Comparison of ENCODE assay signal across 8 cellular contexts in the genomic region with DNA sequence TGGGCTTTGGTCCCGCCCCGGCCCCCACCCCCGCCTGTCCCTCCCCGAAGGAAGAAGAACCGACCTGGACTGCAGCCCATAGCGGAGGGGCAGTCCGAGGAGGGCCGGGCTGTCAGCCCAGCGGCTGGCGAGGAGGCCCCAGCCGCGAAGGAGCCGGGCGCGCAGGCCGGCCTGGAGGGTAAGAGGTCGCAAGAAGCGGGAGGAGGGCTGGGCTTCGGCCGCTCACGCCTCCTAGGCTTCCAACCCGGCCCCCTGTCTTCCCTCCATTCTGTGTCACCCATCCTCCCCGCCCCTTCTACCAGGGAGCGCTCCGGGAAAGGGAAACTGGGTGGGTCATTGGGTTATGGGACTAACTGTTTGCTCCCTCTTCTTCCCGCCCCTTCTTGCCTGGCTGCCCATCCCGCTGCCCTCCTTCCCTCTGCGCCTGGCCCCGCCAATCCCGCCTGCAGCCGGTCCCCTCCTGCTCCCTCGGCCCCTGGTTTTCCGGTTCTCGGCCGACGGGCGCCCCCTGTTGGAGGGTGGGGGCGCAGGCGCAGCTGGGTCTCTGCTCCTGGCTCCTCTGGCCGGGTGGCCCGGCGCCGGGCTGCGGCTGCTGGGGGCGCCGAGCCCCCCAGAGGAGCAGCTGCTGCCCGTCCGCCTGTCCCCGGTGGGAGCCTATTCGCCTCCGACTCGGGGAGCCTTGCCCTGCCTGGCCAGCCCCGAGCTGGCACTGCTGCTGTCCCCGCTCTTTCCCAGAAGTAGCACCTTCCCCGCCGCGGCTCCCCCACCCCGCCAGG. TPM values are rescaled to one million over a fixed set of nuclear protein-coding genes. Genes with fewer than 3 reads are reported as not detected.
DNase-seq lines count a peak whose midpoint lies in the region; ATAC-seq and TF ChIP-seq lines count a peak whose summit lies in the region.

No MANE protein-coding gene starts in this region.

- ATAC-seq in DND-41 (ENCODE audit: insufficient read depth, low read depth): peak; percentile 61
- peak; percentile 52 to 54 for ATAC-seq in activated naive CD4-positive, alpha-beta T cell treated with anti-CD3 and anti-CD28 coated beads, Interleukin-2, amount 50 U/mL, for 72 hours

- H2BK120ac ChIP-seq in H9 (ENCODE audit: low read depth, low read length, poor library complexity, severe bottlenecking): no peak overlapping the region

- peak overlapping the region; percentile 61 to 79 for H3K4me3 ChIP-seq in DND-41 (ENCODE audit: low read depth in 1 of 2, low read length in 2 of 2)

- H3K36me3 ChIP-seq in DND-41 (ENCODE audit: insufficient read depth, low read length): peaks cover 27% of the 10 kb centered on the region

- H2AFZ ChIP-seq in DND-41 (ENCODE audit: low read depth, low read length) (peak overlapping the region; percentile 93), H9 (ENCODE audit: low read length) (no peak overlapping the region)

- H3K27ac ChIP-seq in DND-41 (ENCODE audit: low read length) (peak overlapping the region; percentile 80), H9 (ENCODE audit: insufficient read length, low read depth, low read length) (no peak overlapping the region)

- no CpG with 5 or more reads among the region's 58 CpGs for WGBS in H9 (ENCODE audit: extremely low coverage, insufficient read length, low lambda C conversion rate)

- peaks cover 5 to 41% (median 35%) of the 10 kb centered on the region in 3 experiments; a peak in 6 of 7 replicates for H3K36me3 Mint-ChIP-seq in H9 (ENCODE audit: insufficient read depth in 1 of 3, low read depth in 3 of 3)
- H3K36me3 Mint-ChIP-seq in activated naive CD4-positive, alpha-beta T cell treated with anti-CD3 and anti-CD28 coated beads, Interleukin-2, amount 50 U/mL, for 72 hours: peaks cover 0 to 4% of the 10 kb centered on the region in 2 donors

- H4K91ac ChIP-seq in H9 (ENCODE audit: insufficient read length, low read depth, low read length): no peak overlapping the region

- H3K79me2 ChIP-seq in DND-41 (ENCODE audit: insufficient read depth, low read length) (peaks cover 16% of the 10 kb centered on the region), H9 (ENCODE audit: insufficient read depth, low read length) (no peaks in the 10 kb centered on the region)

- H3K14ac ChIP-seq in H9 (ENCODE audit: insufficient read depth, low read length): no peak overlapping the region; the same call in 1 of the 2 replicates

- no peak overlapping the region for H3T11ph ChIP-seq in H9 (ENCODE audit: low read length)

- H3K23me2 ChIP-seq in H9 (ENCODE audit: insufficient read length, low read depth, low read length, poor library complexity, severe bottlenecking): peaks cover 31% of the 10 kb centered on the region

- no peak overlapping the region for H3K18ac ChIP-seq in H9 (ENCODE audit: insufficient read length, low read depth, low read length)

- no peak overlapping the region for H2BK5ac ChIP-seq in H9 (ENCODE audit: insufficient read length, low read length)

- no peak overlapping the region for H4K5ac ChIP-seq in H9 (ENCODE audit: insufficient read length, low read depth, low read length)

- H2AK5ac ChIP-seq in H9 (ENCODE audit: insufficient read length, low read length): no peak overlapping the region

- H4K20me1 ChIP-seq in DND-41 (ENCODE audit: insufficient read depth, low read length) (peaks cover 14% of the 10 kb centered on the region; the same call in 1 of the 2 replicates), H9 (ENCODE audit: control insufficient read depth, insufficient read depth, insufficient read length) (no peaks in the 10 kb centered on the region)

- no peak overlapping the region for H4K8ac ChIP-seq in H9 (replicated peaks; ENCODE audit: insufficient read length, low read depth, low read length)

- H3K4me1 Mint-ChIP-seq in H9: peaks cover 40 to 42% of the 10 kb centered on the region in 2 experiments

- peak; percentile 95 for TF ChIP-seq CTCF in DND-41 (IDR thresholded peaks at IDR 0.05; ENCODE audit: borderline replicate concordance, extremely low read depth, low read length, poor library complexity, severe bottlenecking)
- peak; percentile 97 for TF ChIP-seq CTCF in H9 (conservative IDR thresholded peaks at IDR 0.05)

- H3K4me3 Mint-ChIP-seq in H9: peak overlapping the region; percentile 93 to 96

- H3K4me1 ChIP-seq in DND-41 (ENCODE audit: insufficient read depth, low read length): peaks cover 34% of the 10 kb centered on the region
- peaks cover 2% of the 10 kb centered on the region; the same call in 1 of the 2 replicates for H3K4me1 ChIP-seq in H9 (ENCODE audit: insufficient read depth, low read length)

- H3K4ac ChIP-seq in H9 (ENCODE audit: low read depth, low read length): no peak overlapping the region

- no peaks in the 10 kb centered on the region for H3K79me1 ChIP-seq in H9 (ENCODE audit: insufficient read depth, low read depth, low read length, poor library complexity, severe bottlenecking)

- H2BK15ac ChIP-seq in H9 (ENCODE audit: low read depth, low read length): no peak overlapping the region

- H3K27me3 ChIP-seq in DND-41 (ENCODE audit: insufficient read depth, low read length, poor library complexity): no peaks in the 10 kb centered on the region
- H3K27me3 ChIP-seq in H9 (ENCODE audit: insufficient read depth, low read length): no peaks in the 10 kb centered on the region

- peak overlapping the region in 1 of 3 experiments; percentile 40; a peak in 1 of 7 replicates for H3K27ac Mint-ChIP-seq in H9
- H3K27ac Mint-ChIP-seq in activated naive CD4-positive, alpha-beta T cell treated with anti-CD3 and anti-CD28 coated beads, Interleukin-2, amount 50 U/mL, for 72 hours: peak overlapping the region in 1 of 2 donors; percentile 75

- DNase-seq in DND-41: peak; percentile 85
- peak; percentile 96 for DNase-seq in H9
- peak; percentile 93 for DNase-seq in NAMALWA (ENCODE audit: low spot score)
- DNase-seq in SKM-1 (lab: John Stamatoyannopoulos, UW; ENCODE audit: unreplicated experiment): peak; percentile 92
- peak; percentile 89 to 98 for DNase-seq in activated naive CD4-positive, alpha-beta T cell treated with anti-CD3 and anti-CD28 coated beads, Interleukin-2, amount 50 U/mL, for 72 hours (ENCODE audit: low spot score in 2 of 2)
- DNase-seq in globus pallidus (ENCODE audit: low spot score): peak; percentile 84
- peak; percentile 74 for DNase-seq in occipital lobe (lab: John Stamatoyannopoulos, UW)
- peak; percentile 88 for DNase-seq in superior temporal gyrus (ENCODE audit: extremely low spot score)

- H2BK20ac ChIP-seq in H9 (ENCODE audit: low read depth, low read length, poor library complexity, severe bottlenecking): no peak overlapping the region

- peak overlapping the region; percentile 86 for H3K4me2 ChIP-seq in DND-41 (ENCODE audit: insufficient read depth, low read length)
- H3K4me2 ChIP-seq in H9 (ENCODE audit: insufficient read depth, insufficient read length, low read length): peak overlapping the region; percentile 68

- H3K56ac ChIP-seq in H9 (ENCODE audit: insufficient read length, low read depth, low read length): no peak overlapping the region

- peak overlapping the region; percentile 79 for H3K9ac ChIP-seq in DND-41 (ENCODE audit: low read depth, low read length)
- H3K9ac ChIP-seq in H9 (ENCODE audit: extremely low read depth, insufficient read length, low read length): no peak overlapping the region

- H3K27me3 Mint-ChIP-seq in H9 (ENCODE audit: low read depth): no peaks in the 10 kb centered on the region; the same call in none of the 2 replicates

- H3K9me3 Mint-ChIP-seq in H9: no peaks in the 10 kb centered on the region
- H3K9me3 Mint-ChIP-seq in activated naive CD4-positive, alpha-beta T cell treated with anti-CD3 and anti-CD28 coated beads, Interleukin-2, amount 50 U/mL, for 72 hours: no peaks in the 10 kb centered on the region

- no peak overlapping the region for H2BK12ac ChIP-seq in H9 (ENCODE audit: insufficient read length, low read depth, low read length)

- no peak overlapping the region for H3K23ac ChIP-seq in H9 (ENCODE audit: insufficient read length, low read depth, low read length)

- H3K9me3 ChIP-seq in DND-41 (ENCODE audit: insufficient read depth, low read length, severe bottlenecking) (no peaks in the 10 kb centered on the region), H9 (ENCODE audit: control insufficient read depth, low read depth, low read length) (no peaks in the 10 kb centered on the region)

RNA-seq across cellular contexts. Expression of gene RUSC1, which starts 2.4 kb away (rescaled TPM):
- 66.9 and 70.8 TPM in 2 replicates for total RNA-seq in H9 (2021)
- 10 to 100 TPM; 23.1 to 28.7 TPM for total RNA-seq in activated naive CD4-positive, alpha-beta T cell treated with anti-CD3 and anti-CD28 coated beads, Interleukin-2, amount 50 U/mL, for 72 hours
- 46.6 TPM for total RNA-seq in occipital lobe

RNA-seq across cellular contexts. Expression of gene FDPS, which starts 14.5 kb away (rescaled TPM):
- total RNA-seq in H9 (2021) (271 and 273 TPM in 2 replicates), occipital lobe (90.9 TPM)
- 100 to 1,000 TPM; 349 to 372 TPM for total RNA-seq in activated naive CD4-positive, alpha-beta T cell treated with anti-CD3 and anti-CD28 coated beads, Interleukin-2, amount 50 U/mL, for 72 hours

RNA-seq across cellular contexts. Expression of gene PKLR, which starts 21.9 kb away (rescaled TPM):
- 0.13 TPM in 1 of 2 replicates, not detected in the other for total RNA-seq in H9 (2021)
- under 1 TPM in 1 of 2 donors, not detected in 1; 0.14 TPM for total RNA-seq in activated naive CD4-positive, alpha-beta T cell treated with anti-CD3 and anti-CD28 coated beads, Interleukin-2, amount 50 U/mL, for 72 hours
- total RNA-seq in occipital lobe: not detected

RNA-seq across cellular contexts. Expression of gene HCN3, which starts 45.9 kb away (rescaled TPM):
- total RNA-seq in H9 (2021) (4.7 and 5.4 TPM in 2 replicates), occipital lobe (15.6 TPM)
- 1 to 10 TPM; 3.9 to 4.8 TPM for total RNA-seq in activated naive CD4-positive, alpha-beta T cell treated with anti-CD3 and anti-CD28 coated beads, Interleukin-2, amount 50 U/mL, for 72 hours

RNA-seq across cellular contexts. Expression of gene CLK2, which starts 49.8 kb away (rescaled TPM):
- total RNA-seq in H9 (2021) (77.5 and 81.5 TPM in 2 replicates), occipital lobe (26.5 TPM)
- 100 to 1,000 TPM in 1 of 2 donors, 10 to 100 TPM in 1; 90.7 to 106 TPM for total RNA-seq in activated naive CD4-positive, alpha-beta T cell treated with anti-CD3 and anti-CD28 coated beads, Interleukin-2, amount 50 U/mL, for 72 hours
